In the genomic region with DNA sequence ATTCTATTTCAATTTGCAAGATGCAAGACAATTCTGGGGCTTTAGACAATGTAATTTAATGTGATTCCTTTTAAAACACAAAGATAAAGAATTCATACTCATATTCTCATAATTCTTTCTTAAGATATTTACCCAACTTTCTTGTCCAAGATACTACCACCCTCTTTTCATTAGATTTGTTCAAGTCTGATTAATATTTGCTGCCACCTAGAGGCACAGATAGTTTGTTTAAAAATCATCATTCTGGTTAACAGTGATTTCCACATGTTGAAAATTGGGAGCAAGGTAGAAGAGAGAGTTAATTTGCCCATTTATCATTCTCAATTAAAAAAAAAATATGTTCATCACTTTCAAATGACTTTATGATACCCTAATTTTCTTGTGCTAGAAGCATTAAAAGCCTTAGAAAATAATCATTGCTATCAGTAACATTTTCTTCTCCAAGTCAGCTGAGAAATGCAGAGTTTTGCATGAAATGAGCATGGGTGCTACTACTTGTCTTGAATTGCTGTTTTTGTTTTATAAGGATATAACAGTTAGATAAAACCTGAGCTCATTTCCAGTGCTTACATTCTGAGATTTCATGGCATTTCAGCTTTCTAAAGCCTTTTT, we compare ENCODE assay signal across 10 cellular contexts. TPM values are rescaled to one million over a fixed set of nuclear protein-coding genes. Genes with fewer than 3 reads are reported as not detected.
A peak's percentile ranks its signal among the peaks of the same experiment; 100 is the strongest.
DNase-seq lines count a peak whose midpoint lies in the region; ATAC-seq and TF ChIP-seq lines count a peak whose summit lies in the region.
"Had no signal": no experiment of that assay in that cellular context is flagged by ENCODE, and none has a peak within 500 bp of the region (broad histone marks: within the 10 kb centered on the region; RNA-seq: fewer than 3 reads in every experiment).

No MANE protein-coding gene starts in this region.

- POLR2A ChIA-PET in PC-3 (lab: Charles Lee; ENCODE audit: unreplicated experiment) = no interaction called here

- intact Hi-C loops in PC-3 (cut with micrococcal nuclease) (loop anchor here (1.0 to 5.0 kb wide), 4 partner anchors 61 to 456 kb away; no protein-coding TSS in a partner anchor), esophagus squamous epithelium (cut with DNase I) (loop anchor here (10.0 kb wide), 1 partner anchor 180 kb away; no protein-coding TSS in a partner anchor)

- no peak overlapping the region for H3K27ac ChIP-seq in PC-3 (ENCODE audit: low read length)
- no peak overlapping the region for H3K27ac ChIP-seq in esophagus squamous epithelium

- peak; percentile 80 for TF ChIP-seq CTCF in PC-3 (conservative IDR thresholded peaks at IDR 0.05; ENCODE audit: low read depth, low read length)
- TF ChIP-seq CTCF in esophagus squamous epithelium (IDR thresholded peaks at IDR 0.05) = peak in 5 of 6 experiments; percentile 18 to 66 (median 36)

- H3K79me2 ChIP-seq in PC-3 (ENCODE audit: low read length) = no peaks in the 10 kb centered on the region

- no peaks in the 10 kb centered on the region for H4K20me1 ChIP-seq in PC-3 (ENCODE audit: low read length)

- H3K9me2 ChIP-seq in PC-3 (replicated peaks; ENCODE audit: low read length) = no peaks in the 10 kb centered on the region

- BruUV-seq in PC-3 (replicated peaks; lab: Mats Ljungman, UMichigan) = no TSS peak

- CTCF ChIA-PET in PC-3 (lab: Charles Lee) = interaction anchor here (0.9 kb wide), 1 partner anchor 172 kb away, joined by 3 read pairs; no protein-coding TSS in a partner anchor

- ATAC-seq in PC-3 (0 out of 2 replicates have a peak, but pooled peaks have one; percentile 58), HG03135 (IDR thresholded peaks at IDR 0.05; ENCODE audit: unreplicated experiment) (no peak), HG03025 (IDR thresholded peaks at IDR 0.05; ENCODE audit: low FRiP score, unreplicated experiment) (no peak)

- H3K27me3 ChIP-seq in PC-3 (ENCODE audit: low read length) (no peaks in the 10 kb centered on the region), esophagus squamous epithelium (no peaks in the 10 kb centered on the region)

- no peak overlapping the region for H3K4me2 ChIP-seq in PC-3 (ENCODE audit: low read length)

- H3F3A ChIP-seq in PC-3 (ENCODE audit: low read length, unreplicated experiment) = no peaks in the 10 kb centered on the region

- H3K9me3 ChIP-seq in PC-3 (ENCODE audit: low read length) (no peaks in the 10 kb centered on the region), esophagus squamous epithelium (peaks cover 0 to 3% (median 0%) of the 10 kb centered on the region in 3 donors)

- H3K9ac ChIP-seq in PC-3 (ENCODE audit: low read length) = no peak overlapping the region

- H2AFZ ChIP-seq in PC-3 (ENCODE audit: low read length) = no peak overlapping the region

- DNase-seq in NCI-H2227 (lab: John Stamatoyannopoulos, UW; ENCODE audit: unreplicated experiment) (peak; percentile 26), NCI-H2227 treated with DMSO at 0.1 percent for 48 hours (lab: John Stamatoyannopoulos, UW) (no peak), PC-3 (peak; percentile 66), esophagus squamous epithelium (lab: John Stamatoyannopoulos, UW) (no peak), stromal cell of bone marrow (ENCODE audit: low read depth) (peak; percentile 15), SKM-1 treated with dmso at 0.1 percent for 144 hours (lab: John Stamatoyannopoulos, UW; ENCODE audit: unreplicated experiment) (no peak)
- DNase-seq: activated naive CD4-positive, alpha-beta T cell treated with anti-CD3 and anti-CD28 coated beads for 36 hours; Calu3 had no signal

- H3K4me1 ChIP-seq in PC-3 (ENCODE audit: insufficient read depth, low read length) (no peaks in the 10 kb centered on the region), esophagus squamous epithelium (peaks cover 0 to 18% (median 3%) of the 10 kb centered on the region in 3 donors)

- no peak for TF ChIP-seq POLR2A in esophagus squamous epithelium (IDR thresholded peaks at IDR 0.05)

- H3K4me3 ChIP-seq in PC-3 (ENCODE audit: low read length) (no peak overlapping the region), esophagus squamous epithelium (no peak overlapping the region)

- H3K36me3 ChIP-seq in PC-3 (ENCODE audit: low read depth, low read length) (peaks cover 29% of the 10 kb centered on the region), esophagus squamous epithelium (peaks cover 7 to 83% (median 29%) of the 10 kb centered on the region in 3 donors)

RNA-seq across cellular contexts. Expression of gene TAMM41, which starts 11.6 kb away (rescaled TPM):
- total RNA-seq in PC-3 (2014; rRNA removed) = 10.0 and 10.5 TPM in 2 replicates
- 10 to 100 TPM in 1 of 4 donors, 1 to 10 TPM in 3; 7.0 to 17.5 (median 9.5) TPM for total RNA-seq in esophagus squamous epithelium

Comparison
In these comparisons a context has a peak if more than half of its experiments do, and no peak if none do; other contexts are left out.
1. DNase-seq: peak in NCI-H2227 (single experiment), PC-3 (single experiment) and stromal cell of bone marrow (single experiment); none in NCI-H2227 treated with DMSO at 0.1 percent for 48 hours (single experiment), esophagus squamous epithelium (single experiment) and SKM-1 treated with dmso at 0.1 percent for 144 hours (single experiment).